29 cellular contexts compared by ENCODE assay signal in the genomic region with DNA sequence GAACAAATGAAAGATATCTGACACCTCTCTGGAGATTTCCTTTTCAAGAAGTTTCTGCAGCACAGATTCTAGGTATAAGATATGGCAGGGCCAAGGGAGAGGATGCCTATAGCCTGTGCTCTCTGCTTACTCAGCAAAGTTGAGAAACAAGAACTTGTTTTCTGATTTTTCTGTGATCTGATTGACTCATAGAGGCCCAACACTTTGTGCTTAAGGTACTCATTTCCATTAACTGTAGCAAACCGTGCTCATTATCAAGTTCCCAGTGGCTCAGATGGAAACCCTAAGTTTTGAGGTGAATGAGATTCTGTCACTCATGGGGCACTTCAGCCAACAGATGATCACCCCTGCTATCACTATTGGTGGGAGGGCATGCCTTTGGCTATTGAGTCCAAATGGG.
"Had no signal": no experiment of that assay in that cellular context is flagged by ENCODE, and none has a peak within 500 bp of the region (broad histone marks: within the 10 kb centered on the region; RNA-seq: fewer than 3 reads in every experiment).

No MANE protein-coding gene starts in this region.

- H3K9ac ChIP-seq: parathyroid adenoma had no signal

- H3K27ac ChIP-seq: adrenal gland, ascending aorta, cardiac muscle cell, colonic mucosa, dorsolateral prefrontal cortex, gastrocnemius medialis, left ventricle myocardium inferior, parathyroid adenoma, right atrium auricular region, testis, transverse colon had no signal

- H3K4me3 ChIP-seq: adrenal gland, ascending aorta, cardiac muscle cell, colonic mucosa, dorsolateral prefrontal cortex, gastrocnemius medialis, left ventricle myocardium inferior, lung, mucosa of descending colon, right atrium auricular region, testis, transverse colon had no signal

- H3K36me3 Mint-ChIP-seq: brain had no signal

- ATAC-seq: gastrocnemius medialis; mucosa of descending colon; SK-N-SH treated with all-trans-retinoic acid at 6 μM for 48 hours; stimulated activated naive CD8-positive, alpha-beta T cell treated with anti-CD3 and anti-CD28 coated beads, Interleukin-15, Interleukin-2, amounts not matched to agents 100 U/mL and 50 U/mL, for 24 hours had no signal

- H3K4me1 Mint-ChIP-seq: brain, neural crest cell had no signal

- H3K27me3 ChIP-seq: adrenal gland, ascending aorta, cardiac muscle cell, colonic mucosa, gastrocnemius medialis, right atrium auricular region, testis, transverse colon had no signal

- H3K36me3 ChIP-seq: cardiac muscle cell, colonic mucosa had no signal

- H3K9me3 Mint-ChIP-seq: neural crest cell had no signal

- H2AFZ ChIP-seq: parathyroid adenoma had no signal

- H3K9me3 ChIP-seq: adrenal gland, colonic mucosa, gastrocnemius medialis, mucosa of descending colon, testis, transverse colon had no signal

- DNase-seq: activated CD4-positive, alpha-beta T cell treated with anti-CD3 and anti-CD28 coated beads for 1 hour; activated CD4-positive, alpha-beta T cell treated with anti-CD3 and anti-CD28 coated beads, Interleukin-2, amount 50 U/mL, for 4 hours; activated CD8-positive, alpha-beta memory T cell treated with anti-CD3 and anti-CD28 coated beads for 24 hours; activated T-cell treated with anti-CD3 and anti-CD28 coated beads, Interleukin-2, amount 50 U/mL, for 1 hour; adrenal gland; cerebellar nuclear complex; colonic mucosa; dorsolateral prefrontal cortex; effector memory CD4-positive, alpha-beta T cell; erythroblast; gastrocnemius medialis; glutamatergic neuron; islet precursor cell; left ventricle myocardium inferior; mucosa of descending colon; nucleus accumbens; stimulated activated CD4-positive, alpha-beta T cell treated with anti-CD3 and anti-CD28 coated beads, Interleukin-15, amount 100 ng/mL, for 24 hours; stimulated activated CD4-positive, alpha-beta T cell treated with anti-CD3 and anti-CD28 coated beads, Interleukin-2, amount 100 ng/mL, for 24 hours; stimulated activated naive CD8-positive, alpha-beta T cell treated with anti-CD3 and anti-CD28 coated beads, Interleukin-15, Interleukin-2, amounts not matched to agents 100 U/mL and 50 U/mL, for 24 hours; testis; transverse colon had no signal

- H3K4me1 ChIP-seq: adrenal gland, ascending aorta, colonic mucosa, gastrocnemius medialis, left ventricle myocardium inferior, parathyroid adenoma, right atrium auricular region, testis, transverse colon had no signal

- H3K27ac Mint-ChIP-seq: brain had no signal

- H3K79me2 ChIP-seq: parathyroid adenoma had no signal

- H3K4me3 Mint-ChIP-seq: brain, neural crest cell had no signal
